ENCODE assay signal across 21 cellular contexts in the genomic region with DNA sequence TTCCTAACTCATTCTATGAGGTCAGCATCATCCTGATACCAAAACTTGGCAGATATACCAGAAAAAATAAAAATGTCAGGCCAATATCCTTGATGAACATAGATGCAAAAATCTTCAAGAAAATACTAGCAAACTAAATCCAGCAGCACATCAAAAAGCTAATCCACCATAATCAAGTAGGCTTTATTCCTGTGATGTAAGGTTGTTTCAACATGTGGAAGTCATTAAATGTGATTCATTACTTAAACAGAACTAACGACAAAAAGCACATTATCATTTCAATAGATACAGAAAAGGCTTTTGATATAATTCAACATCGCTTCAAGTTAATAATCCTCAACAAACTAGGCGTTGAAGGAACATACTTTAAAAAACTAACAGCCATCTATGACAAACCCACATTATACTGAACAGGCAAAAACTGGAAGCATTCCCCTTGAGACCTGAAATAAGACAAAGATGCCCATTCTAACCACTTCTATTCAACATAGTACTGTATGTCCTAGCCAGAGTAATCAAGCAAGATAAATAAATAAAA.
"Had no signal": no experiment of that assay in that cellular context is flagged by ENCODE, and none has a peak within 500 bp of the region (broad histone marks: within the 10 kb centered on the region; RNA-seq: fewer than 3 reads in every experiment).

No MANE protein-coding gene starts in this region.

- H3K4me1 ChIP-seq: SJCRH30 had no signal

- H3K27me3 ChIP-seq: brain microvascular endothelial cell, cardiac muscle cell, SJCRH30 had no signal

- DNase-seq: activated CD4-positive, alpha-beta T cell treated with anti-CD3 and anti-CD28 coated beads, Interleukin-2, amount 10 ng/mL, durations not matched to agents 24 days and 14 days; activated CD4-positive, alpha-beta T cell treated with anti-CD3 and anti-CD28 coated beads, Interleukin-2, amount 50 U/mL, for 48 hours; activated CD8-positive, alpha-beta memory T cell treated with anti-CD3 and anti-CD28 coated beads for 24 hours; activated gamma-delta T cell; activated naive CD4-positive, alpha-beta T cell treated with anti-CD3 and anti-CD28 coated beads, Interleukin-2, amount 10 ng/mL, durations not matched to agents 7 days and 5 days; activated naive CD8-positive, alpha-beta T cell treated with anti-CD3 and anti-CD28 coated beads for 36 hours; activated T-cell treated with anti-CD3 and anti-CD28 coated beads, Interleukin-2, amount 50 U/mL, for 4 hours; brain microvascular endothelial cell; IMR-90; Kasumi-1; KBM-7; NCI-H1105 treated with DMSO at 0.1 percent for 48 hours; NCI-H146; NCI-H187 treated with DMSO at 0.1 percent for 48 hours; NCI-H2081 treated with DMSO at 0.1 percent for 48 hours; NCI-H446; RPMI8226; SJCRH30 had no signal

- H3K36me3 ChIP-seq: brain microvascular endothelial cell, cardiac muscle cell, SJCRH30 had no signal

- H3K9me3 ChIP-seq: SJCRH30 had no signal

- H3K27ac ChIP-seq: brain microvascular endothelial cell, cardiac muscle cell, SJCRH30 had no signal

- H3K4me3 ChIP-seq: cardiac muscle cell, SJCRH30 had no signal

- ATAC-seq: activated CD4-positive, CD25-positive, alpha-beta regulatory T cell treated with anti-CD3 and anti-CD28 coated beads, Interleukin-2, amount 50 U/mL, for 24 hours; activated T-cell treated with anti-CD3 and anti-CD28 coated beads, Interleukin-2, amount 50 U/mL, for 4 hours; Right ventricle myocardium inferior had no signal
